Comparison of ENCODE assay signal across 8 cellular contexts in the genomic region with DNA sequence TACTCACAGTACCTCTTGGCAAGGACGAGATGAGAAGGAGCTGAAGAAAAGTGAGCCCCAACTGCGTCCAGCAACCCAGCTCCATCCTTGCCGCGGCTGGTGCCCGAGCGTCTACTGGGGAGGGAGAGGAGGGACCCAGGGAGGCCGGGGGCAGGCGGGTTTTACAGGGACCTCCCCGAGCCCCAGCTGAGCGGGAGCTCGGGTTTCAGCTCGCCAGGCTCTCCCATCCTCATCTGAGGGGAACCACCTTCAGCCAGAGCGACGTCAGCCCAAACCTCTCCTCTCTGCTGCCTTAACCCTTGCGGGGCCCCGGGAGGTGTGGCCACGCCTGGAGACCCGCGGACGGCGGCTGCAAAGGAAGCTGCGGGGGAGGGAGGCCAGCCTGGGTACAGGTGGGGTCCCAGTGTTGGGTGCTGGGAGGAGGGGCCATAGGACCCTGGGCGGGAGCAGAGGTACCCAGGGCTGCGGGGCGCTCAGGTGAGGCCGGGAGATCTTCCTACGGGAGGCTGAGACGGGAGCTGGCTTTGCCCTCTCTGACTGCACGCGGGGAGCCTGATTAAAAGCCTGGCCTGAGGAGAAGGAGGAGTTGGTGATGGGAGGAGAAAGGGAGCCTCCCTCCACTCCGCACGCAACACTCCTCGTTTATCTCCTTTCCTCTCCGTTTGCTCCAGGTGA. TPM values are rescaled to one million over a fixed set of nuclear protein-coding genes. Genes with fewer than 3 reads are reported as not detected.
DNase-seq lines count a peak whose midpoint lies in the region; ATAC-seq, FAIRE-seq and TF ChIP-seq lines count a peak whose summit lies in the region.

A gene with protein sequence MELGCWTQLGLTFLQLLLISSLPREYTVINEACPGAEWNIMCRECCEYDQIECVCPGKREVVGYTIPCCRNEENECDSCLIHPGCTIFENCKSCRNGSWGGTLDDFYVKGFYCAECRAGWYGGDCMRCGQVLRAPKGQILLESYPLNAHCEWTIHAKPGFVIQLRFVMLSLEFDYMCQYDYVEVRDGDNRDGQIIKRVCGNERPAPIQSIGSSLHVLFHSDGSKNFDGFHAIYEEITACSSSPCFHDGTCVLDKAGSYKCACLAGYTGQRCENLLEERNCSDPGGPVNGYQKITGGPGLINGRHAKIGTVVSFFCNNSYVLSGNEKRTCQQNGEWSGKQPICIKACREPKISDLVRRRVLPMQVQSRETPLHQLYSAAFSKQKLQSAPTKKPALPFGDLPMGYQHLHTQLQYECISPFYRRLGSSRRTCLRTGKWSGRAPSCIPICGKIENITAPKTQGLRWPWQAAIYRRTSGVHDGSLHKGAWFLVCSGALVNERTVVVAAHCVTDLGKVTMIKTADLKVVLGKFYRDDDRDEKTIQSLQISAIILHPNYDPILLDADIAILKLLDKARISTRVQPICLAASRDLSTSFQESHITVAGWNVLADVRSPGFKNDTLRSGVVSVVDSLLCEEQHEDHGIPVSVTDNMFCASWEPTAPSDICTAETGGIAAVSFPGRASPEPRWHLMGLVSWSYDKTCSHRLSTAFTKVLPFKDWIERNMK (minus strand): TSS at position 116 of the 675 bp plus-strand sequence. CDS start 31 bp downstream, at position 85.

- H3K9me3 ChIP-seq in AG04450 (ENCODE audit: control insufficient read depth, insufficient read depth, low read length) = no peaks in the 10 kb centered on the region
- no peaks in the 10 kb centered on the region for H3K9me3 ChIP-seq in GM12878 (replicated peaks; ENCODE audit: control insufficient read depth, insufficient read depth, low read length)

- no TSS peak for BruUV-seq in GM12878 (replicated peaks; lab: Mats Ljungman, UMichigan)

- intact Hi-C loops in GM12878 (cut with micrococcal nuclease; ENCODE audit: unreplicated experiment) = no loop called here

- H3K9ac ChIP-seq in GM12878 (ENCODE audit: control insufficient read depth, insufficient read depth, low read length) = no peak within 1 kb of the TSS

- no peaks in the 10 kb centered on the region for H4K20me1 ChIP-seq in GM12878 (ENCODE audit: control insufficient read depth, insufficient read depth)

- TF ChIP-seq POLR2A in GM12878 (IDR thresholded peaks at IDR 0.05; ENCODE audit: low read depth, low read length) = no peak

- DNase-seq in AG04450 (ENCODE audit: low read depth, low spot score) (peak; percentile 65), H7 (peak; percentile 88), GM12878 (ENCODE audit: low read depth, low spot score) (no peak), islet precursor cell (peak; percentile 83), stromal cell of bone marrow (ENCODE audit: low read depth) (peak; percentile 52), NCI-H1930 (lab: John Stamatoyannopoulos, UW) (no peak), LoVo (ENCODE audit: low spot score) (no peak), NAMALWA (ENCODE audit: low spot score) (no peak)

- no peaks in the 10 kb centered on the region for H3K4me1 ChIP-seq in GM12878 (ENCODE audit: control insufficient read depth, insufficient read depth, low read length)

- H3K27ac ChIP-seq in AG04450 (ENCODE audit: low read depth, low read length) (peak within 1 kb of the TSS; percentile 72), GM12878 (ENCODE audit: control insufficient read depth, insufficient read depth) (no peak within 1 kb of the TSS)

- no peaks in the 10 kb centered on the region for H3K79me2 ChIP-seq in GM12878 (ENCODE audit: control insufficient read depth, insufficient read depth, low read length)

- TF ChIP-seq EP300 in GM12878 (IDR thresholded peaks at IDR 0.05; ENCODE audit: borderline replicate concordance in 1 of 2, control insufficient read depth in 1 of 2, low read depth in 2 of 2, low read length in 2 of 2) = no peak

- WGBS in GM12878 (ENCODE audit: insufficient coverage, insufficient replicate concordance, low lambda C conversion rate, missing lambda C conversion rate) = 25% methylated on average over 31 of the region's 34 CpGs

- TF ChIP-seq CTCF in AG04450 (IDR thresholded peaks at IDR 0.05; ENCODE audit: low read depth, low read length) (no peak), GM12878 (IDR thresholded peaks at IDR 0.05 in 2 of 3, conservative IDR thresholded peaks at IDR 0.05 in 1 of 3; ENCODE audit: control insufficient read depth in 2 of 3, extremely low read depth in 1 of 3, insufficient read depth in 1 of 3, low read depth in 3 of 3, low read length in 3 of 3) (no peak)

- no peak for TF ChIP-seq RAD21 in GM12878 (IDR thresholded peaks at IDR 0.05; ENCODE audit: insufficient read depth, low read depth, low read length)

- CTCF ChIA-PET in AG04450 (lab: Charles Lee) (interaction anchor here (0.6 to 4.6 kb wide), 6 partner anchors 14 to 296 kb away, joined by 3 to 26 read pairs (median 4); no protein-coding TSS in a partner anchor), GM12878 (lab: Yijun Ruan, JAX) (interaction anchor here (1.2 kb wide), 1 partner anchor 733 kb away, joined by 3 read pairs; no protein-coding TSS in a partner anchor)

- H3K4me2 ChIP-seq in GM12878 (ENCODE audit: control insufficient read depth, insufficient read depth) = no peak within 1 kb of the TSS

- H3K36me3 ChIP-seq in H7 (replicated peaks; ENCODE audit: control insufficient read depth, insufficient read depth, low read length) = no peaks in the 10 kb centered on the region
- no peaks in the 10 kb centered on the region for H3K36me3 ChIP-seq in GM12878 (ENCODE audit: control insufficient read depth in 2 of 2, insufficient read depth in 2 of 2, low read length in 1 of 2)

- H3K27me3 ChIP-seq in AG04450 (ENCODE audit: control insufficient read depth, insufficient read depth, low read length) = no peaks in the 10 kb centered on the region
- H3K27me3 ChIP-seq in H7 (ENCODE audit: control insufficient read depth, insufficient read depth, low read length) = peaks cover 3% of the 10 kb centered on the region
- peaks cover 4 to 23% of the 10 kb centered on the region in 2 experiments for H3K27me3 ChIP-seq in GM12878 (replicated peaks in 1 of 2; ENCODE audit: control insufficient read depth in 2 of 2, insufficient read depth in 2 of 2, low read length in 1 of 2)

- no peak within 1 kb of the TSS for H2AFZ ChIP-seq in GM12878 (ENCODE audit: control insufficient read depth, low read depth, low read length)

- RAD21 ChIA-PET in GM12878 (lab: Charles Lee; ENCODE audit: unreplicated experiment) = no interaction called here

- POLR2A ChIA-PET in AG04450 (lab: Yijun Ruan, JAX) (interaction anchor here (0.6 to 1.7 kb wide), 9 partner anchors 10 to 1288 kb away, joined by 3 to 14 read pairs (median 4); a partner anchor contains a TSS), GM12878 (lab: Charles Lee) (no interaction called here)

- peak within 1 kb of the TSS; percentile 75 for H3K4me3 ChIP-seq in AG04450 (ENCODE audit: low read depth, low read length)
- H3K4me3 ChIP-seq in H7 (ENCODE audit: insufficient read depth, low read depth, low read length) = peak within 1 kb of the TSS; percentile 59
- H3K4me3 ChIP-seq in GM12878 = no peak within 1 kb of the TSS

- SMC1A ChIA-PET in GM12878 (lab: Charles Lee; ENCODE audit: uncharacterized antibody, unreplicated experiment) = interaction anchor here (0.7 kb wide), 1 partner anchor 58 kb away, joined by 3 read pairs; no protein-coding TSS in a partner anchor

- ATAC-seq in GM12878 = peak; percentile 30; the same call in 2 of the 3 replicates

- FAIRE-seq in GM12878 (lab: Jason Lieb, UNC) = no peak

- in situ Hi-C loops in GM12878 (cut with MboI) = no loop called here

TF ChIP-seq in GM12878, 131 proteins besides CTCF, POLR2A, EP300 and RAD21:
- TF ChIP-seq HDGF (IDR thresholded peaks at IDR 0.05) = no peak
- TF ChIP-seq, protein P1, sequence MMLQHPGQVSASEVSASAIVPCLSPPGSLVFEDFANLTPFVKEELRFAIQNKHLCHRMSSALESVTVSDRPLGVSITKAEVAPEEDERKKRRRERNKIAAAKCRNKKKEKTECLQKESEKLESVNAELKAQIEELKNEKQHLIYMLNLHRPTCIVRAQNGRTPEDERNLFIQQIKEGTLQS (IDR thresholded peaks at IDR 0.05; ENCODE audit: borderline replicate concordance, extremely low read depth, low read depth, low read length) = no peak
TF ChIP-seq in GM12878: peak in this region for 0.

RNA-seq across cellular contexts. Expression of the gene that starts here (rescaled TPM):
- 215 and 247 TPM in 2 replicates for polyA plus RNA-seq in AG04450 (2011; rRNA removed)
- polyA minus RNA-seq in AG04450 (2011; rRNA and poly(A)+ RNA removed) = 171 and 216 TPM in 2 replicates
- total RNA-seq in H7 (2014; rRNA removed; shearing (Covaris generic)) = 3.2 and 3.9 TPM in 2 replicates
- total RNA-seq in GM12878 (2013; cell fraction: nucleolus; rRNA removed) = 0.10 TPM in 1 of 2 replicates, not detected in the other
- 0.05 TPM in 1 of 2 replicates, not detected in the other for total RNA-seq in GM12878 (2014; rRNA removed)
- total RNA-seq in GM12878 (2014; rRNA removed; fragmentation: Illumina TruSeq; extraction: Trizol) = not detected in 2 replicates
- total RNA-seq in GM12878 (2021) = 0.08 TPM in 1 of 2 replicates, not detected in the other
- not detected for polyA plus RNA-seq in GM12878 (2011; ENCODE audit: low read depth)
- not detected in 2 replicates for polyA plus RNA-seq in GM12878 (2011; rRNA removed)
- 0.01 TPM in 1 of 2 replicates, not detected in the other for polyA plus RNA-seq in GM12878 (2011; cell fraction: cytosol; rRNA removed)
- not detected in 2 replicates for polyA plus RNA-seq in GM12878 (2011; cell fraction: nucleus; rRNA removed)
- not detected in 2 replicates for polyA plus RNA-seq in GM12878 (2012)
- not detected in 2 replicates for polyA plus RNA-seq in GM12878 (2014; fragmentation: Illumina TruSeq; extraction: Trizol)
- under 1 TPM in 1 of 2 experiments, not detected in 1; 0.04 TPM for polyA plus RNA-seq in GM12878 (2014; fragmentation: Nextera tagmentation; extraction: Ambion mirVana)
- polyA plus RNA-seq in GM12878 (2014; rRNA removed) = not detected in 2 replicates
- not detected for polyA plus RNA-seq in GM12878 (2016; fragmentation: Nextera tagmentation; extraction: Ambion mirVana)
- polyA minus RNA-seq in GM12878 (2011; rRNA and poly(A)+ RNA removed) = 0.05 TPM in 1 of 2 replicates, not detected in the other
- not detected in 2 replicates for polyA minus RNA-seq in GM12878 (2011; cell fraction: cytosol; rRNA and poly(A)+ RNA removed)
- polyA minus RNA-seq in GM12878 (2011; cell fraction: nucleus; rRNA and poly(A)+ RNA removed) = not detected in 2 replicates

Comparison
In these comparisons a context has a peak if more than half of its experiments do, and no peak if none do; other contexts are left out.
1. RNA of the gene that starts here (polyA plus RNA-seq): 215 to 247 TPM in AG04450; 0.01 to 0.04 TPM in GM12878; every median in the first group is over 100 times any median in the second.
2. Peak in ATAC-seq in GM12878; RNA of the gene not detected or under 1 TPM.
3. DNase-seq: peak in AG04450 (single experiment), H7 (single experiment), islet precursor cell (single experiment) and stromal cell of bone marrow (single experiment); none in GM12878 (single experiment), NCI-H1930 (0 of 2), LoVo (single experiment) and NAMALWA (single experiment).